Comparison of ENCODE assay signal across 7 cellular contexts in the genomic region with DNA sequence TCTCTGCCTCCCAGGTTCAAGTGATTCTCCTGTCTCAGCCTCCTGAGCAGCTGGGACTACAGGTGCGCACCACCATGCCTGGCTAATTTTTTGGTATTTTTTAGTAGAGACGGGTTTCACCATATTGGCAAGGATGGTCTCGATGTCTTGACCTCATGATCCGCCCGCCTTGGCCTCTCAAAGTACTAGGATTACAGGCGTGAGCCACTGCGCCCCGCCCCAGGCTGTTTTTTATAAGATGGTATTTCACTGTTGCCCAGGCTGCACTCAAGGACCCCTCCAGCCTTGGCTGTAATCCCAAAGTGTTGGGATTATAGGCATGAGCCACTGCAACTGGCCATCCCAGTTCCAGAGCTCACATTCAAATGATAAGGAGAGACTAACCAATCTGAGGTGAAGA. TPM values are rescaled to one million over a fixed set of nuclear protein-coding genes. Genes with fewer than 3 reads are reported as not detected.
DNase-seq lines count a peak whose midpoint lies in the region; ATAC-seq and TF ChIP-seq lines count a peak whose summit lies in the region.
"Not testable (repeated sequence)": the region's sequence is repeated elsewhere in the genome, so short reads cannot be mapped to it uniquely, and the experiment has no call there.

No MANE protein-coding gene starts in this region.

- peaks cover 66% of the 10 kb centered on the region for H4K20me1 ChIP-seq in GM23338 (replicated peaks; ENCODE audit: insufficient read depth)

- peaks cover 12% of the 10 kb centered on the region for H3K27me3 Mint-ChIP-seq in GM23338 (ENCODE audit: insufficient read depth, low read depth, poor library complexity)
- H3K27me3 Mint-ChIP-seq in T-cell; activated T-helper 1 cell treated with anti-CD3 and anti-CD28 coated beads, Interleukin-12 subunit alpha, Interleukin-12 subunit beta, Interleukin-2, Interleukin-4 antibody, amounts not matched to agents 30 ng/mL and 10 ng/mL and 1 ng/mL, durations not matched to agents 14 hours and 24 hours and 36 hours (ENCODE audit: insufficient read depth): not testable (repeated sequence)

- peaks cover 72% of the 10 kb centered on the region for H3F3A ChIP-seq in GM23338 (replicated peaks; ENCODE audit: low read depth)

- not testable (repeated sequence) for H3K9me3 Mint-ChIP-seq in GM23338; T-cell; activated T-helper 1 cell treated with anti-CD3 and anti-CD28 coated beads, Interleukin-12 subunit alpha, Interleukin-12 subunit beta, Interleukin-2, Interleukin-4 antibody, amounts not matched to agents 30 ng/mL and 10 ng/mL and 1 ng/mL, durations not matched to agents 14 hours and 24 hours and 36 hours

- not testable (repeated sequence) for TF ChIP-seq EP300 in sigmoid colon (IDR thresholded peaks at IDR 0.05)

- H3K4me3 ChIP-seq in GM23338, body of pancreas, left ventricle myocardium inferior, sigmoid colon: not testable (repeated sequence)

- H3K79me2 ChIP-seq in GM23338 (replicated peaks; ENCODE audit: insufficient read depth) = peaks cover 52% of the 10 kb centered on the region

- POLR2A ChIA-PET in T-cell (lab: Charles Lee) = interaction anchor here (0.8 to 3.3 kb wide), 4 partner anchors 8 to 9 kb away, joined by 5 to 63 read pairs (median 10); no protein-coding TSS in a partner anchor

- ATAC-seq in GM23338; T-cell (replicated peaks in 1 of 4); body of pancreas: not testable (repeated sequence)

- H3K4me1 Mint-ChIP-seq in GM23338 = peaks cover 18% of the 10 kb centered on the region; the same call in 2 of the 3 replicates
- H3K4me1 Mint-ChIP-seq in T-cell = peaks cover 66 to 79% (median 78%) of the 10 kb centered on the region in 3 donors
- peaks cover 57% of the 10 kb centered on the region for H3K4me1 Mint-ChIP-seq in activated T-helper 1 cell treated with anti-CD3 and anti-CD28 coated beads, Interleukin-12 subunit alpha, Interleukin-12 subunit beta, Interleukin-2, Interleukin-4 antibody, amounts not matched to agents 30 ng/mL and 10 ng/mL and 1 ng/mL, durations not matched to agents 14 hours and 24 hours and 36 hours (ENCODE audit: low read depth)

- H3K27ac ChIP-seq in GM23338 (ENCODE audit: low read depth) (peak overlapping the region; percentile 90), body of pancreas (peak overlapping the region in 2 of 4 donors; percentile 59 to 69), left ventricle myocardium inferior (replicated peaks) (peak overlapping the region; percentile 62), sigmoid colon (peak overlapping the region; percentile 53 to 77 (median 67))

- 64 to 90% methylated on average over 8 of the region's 8 CpGs for WGBS in body of pancreas, 2 donors
- WGBS in sigmoid colon, 2 donors = 58 to 86% methylated on average over 8 of the region's 8 CpGs

- H3K4me2 ChIP-seq in GM23338 = not testable (repeated sequence)

- not testable (repeated sequence) for H3K9me3 ChIP-seq in body of pancreas; left ventricle myocardium inferior (replicated peaks); sigmoid colon

- H3K36me3 ChIP-seq in GM23338 (ENCODE audit: insufficient read depth) = peaks cover 61% of the 10 kb centered on the region
- H3K36me3 ChIP-seq in body of pancreas (replicated peaks in 1 of 2; ENCODE audit: insufficient read depth in 1 of 2, low read depth in 2 of 2) = peaks cover 0 to 11% of the 10 kb centered on the region in 2 donors
- H3K36me3 ChIP-seq in left ventricle myocardium inferior = peaks cover 87% of the 10 kb centered on the region
- peaks cover 21 to 94% (median 47%) of the 10 kb centered on the region in 4 donors for H3K36me3 ChIP-seq in sigmoid colon

- H3K9me2 ChIP-seq in GM23338 (ENCODE audit: insufficient read depth) = not testable (repeated sequence)

- peaks cover 94% of the 10 kb centered on the region for H3K36me3 Mint-ChIP-seq in GM23338 (ENCODE audit: low read depth)
- peaks cover 80% of the 10 kb centered on the region for H3K36me3 Mint-ChIP-seq in T-cell
- H3K36me3 Mint-ChIP-seq in activated T-helper 1 cell treated with anti-CD3 and anti-CD28 coated beads, Interleukin-12 subunit alpha, Interleukin-12 subunit beta, Interleukin-2, Interleukin-4 antibody, amounts not matched to agents 30 ng/mL and 10 ng/mL and 1 ng/mL, durations not matched to agents 14 hours and 24 hours and 36 hours (ENCODE audit: low read depth) = peaks cover 64% of the 10 kb centered on the region

- CTCF ChIA-PET in T-cell (lab: Charles Lee) = interaction anchor here in 1 of 2 donors (0.8 to 1.7 kb wide), 2 partner anchors 9 to 565 kb away, joined by 3 to 7 read pairs; no protein-coding TSS in a partner anchor

- not testable (repeated sequence) for H3K4me3 Mint-ChIP-seq in GM23338; activated T-helper 1 cell treated with anti-CD3 and anti-CD28 coated beads, Interleukin-12 subunit alpha, Interleukin-12 subunit beta, Interleukin-2, Interleukin-4 antibody, amounts not matched to agents 30 ng/mL and 10 ng/mL and 1 ng/mL, durations not matched to agents 14 hours and 24 hours and 36 hours
- peak overlapping the region in 1 of 3 donors; percentile 12 for H3K4me3 Mint-ChIP-seq in T-cell

- intact Hi-C loops in activated T-helper 1 cell treated with anti-CD3 and anti-CD28 coated beads, Interleukin-12 subunit alpha, Interleukin-12 subunit beta, Interleukin-2, Interleukin-4 antibody, amounts not matched to agents 30 ng/mL and 10 ng/mL and 1 ng/mL, durations not matched to agents 14 hours and 24 hours and 36 hours (cut with micrococcal nuclease); body of pancreas (cut with DNase I); left ventricle myocardium inferior (cut with micrococcal nuclease); sigmoid colon (cut with DNase I): not testable (repeated sequence)

- not testable (repeated sequence) for H3K27me3 ChIP-seq in GM23338 (ENCODE audit: insufficient read depth); body of pancreas; left ventricle myocardium inferior (ENCODE audit: low read depth); sigmoid colon

- not testable (repeated sequence) for H2AFZ ChIP-seq in GM23338

- H3K27ac Mint-ChIP-seq in GM23338 (peak overlapping the region; percentile 87), T-cell (peak overlapping the region; percentile 69 to 79)
- peak overlapping the region; percentile 77 for H3K27ac Mint-ChIP-seq in activated T-helper 1 cell treated with anti-CD3 and anti-CD28 coated beads, Interleukin-12 subunit alpha, Interleukin-12 subunit beta, Interleukin-2, Interleukin-4 antibody, amounts not matched to agents 30 ng/mL and 10 ng/mL and 1 ng/mL, durations not matched to agents 14 hours and 24 hours and 36 hours

- TF ChIP-seq CTCF in GM23338 (conservative IDR thresholded peaks at IDR 0.05; ENCODE audit: low read depth in 2 of 2); body of pancreas (IDR thresholded peaks at IDR 0.05); left ventricle myocardium inferior (IDR thresholded peaks at IDR 0.05; ENCODE audit: borderline replicate concordance); sigmoid colon (IDR thresholded peaks at IDR 0.05): not testable (repeated sequence)

- not testable (repeated sequence) for TF ChIP-seq POLR2A in body of pancreas (IDR thresholded peaks at IDR 0.05); sigmoid colon (IDR thresholded peaks at IDR 0.05)

- not testable (repeated sequence) for DNase-seq in GM23338 (ENCODE audit: low spot score); T-cell; activated T-helper 1 cell treated with anti-CD3 and anti-CD28 coated beads, Interleukin-12 subunit alpha, Interleukin-12 subunit beta, Interleukin-2, Interleukin-4 antibody, amounts not matched to agents 30 ng/mL and 10 ng/mL and 1 ng/mL, durations not matched to agents 14 hours and 24 hours and 36 hours (ENCODE audit: low spot score); left ventricle myocardium inferior
- DNase-seq in body of pancreas (peak; percentile 40 to 56 (median 46)), myocyte (ENCODE audit: low read depth) (peak; percentile 37), sigmoid colon (peak; percentile 59)

- H3K4me1 ChIP-seq in GM23338 (ENCODE audit: insufficient read depth) (peaks cover 14% of the 10 kb centered on the region; the same call in 1 of the 2 replicates), body of pancreas (peaks cover 64% of the 10 kb centered on the region), left ventricle myocardium inferior (peaks cover 85% of the 10 kb centered on the region), sigmoid colon (peaks cover 0 to 72% (median 63%) of the 10 kb centered on the region in 4 donors)

TF ChIP-seq in GM23338, 12 proteins besides CTCF, POLR2A, EP300 and RAD21:
- TF ChIP-seq POLR2AphosphoS5 (IDR thresholded peaks at IDR 0.05; ENCODE audit: low read depth) = peak; percentile 29; the same call in 1 of the 2 replicates

RNA-seq across cellular contexts. Expression of gene SRSF3, which starts 13.1 kb away (rescaled TPM):
- total RNA-seq in GM23338 (2014; rRNA removed; shearing (Covaris generic)) = 254 and 436 TPM in 2 replicates
- polyA plus RNA-seq in GM23338 (2016; fragmentation: Nextera tagmentation; extraction: Ambion mirVana) (585 and 655 TPM in 2 replicates), sigmoid colon (100 to 1,000 TPM; 144 to 292 (median 165) TPM)
- total RNA-seq in T-cell (100 to 1,000 TPM; 322 to 546 (median 332) TPM), body of pancreas (100 to 1,000 TPM in 1 of 2 donors, 10 to 100 TPM in 1; 86.4 to 113 TPM), left ventricle myocardium inferior (119 TPM), myocyte (99.5 and 155 TPM in 2 replicates), sigmoid colon (100 to 1,000 TPM; 101 to 168 (median 122) TPM)
- total RNA-seq in activated T-helper 1 cell treated with anti-CD3 and anti-CD28 coated beads, Interleukin-12 subunit alpha, Interleukin-12 subunit beta, Interleukin-2, Interleukin-4 antibody, amounts not matched to agents 30 ng/mL and 10 ng/mL and 1 ng/mL, durations not matched to agents 14 hours and 24 hours and 36 hours = 525 and 546 TPM in 2 replicates
- 181 TPM for polyA plus RNA-seq in myocyte (2012)
